ENCODE assay signal across 8 cellular contexts in the genomic region with DNA sequence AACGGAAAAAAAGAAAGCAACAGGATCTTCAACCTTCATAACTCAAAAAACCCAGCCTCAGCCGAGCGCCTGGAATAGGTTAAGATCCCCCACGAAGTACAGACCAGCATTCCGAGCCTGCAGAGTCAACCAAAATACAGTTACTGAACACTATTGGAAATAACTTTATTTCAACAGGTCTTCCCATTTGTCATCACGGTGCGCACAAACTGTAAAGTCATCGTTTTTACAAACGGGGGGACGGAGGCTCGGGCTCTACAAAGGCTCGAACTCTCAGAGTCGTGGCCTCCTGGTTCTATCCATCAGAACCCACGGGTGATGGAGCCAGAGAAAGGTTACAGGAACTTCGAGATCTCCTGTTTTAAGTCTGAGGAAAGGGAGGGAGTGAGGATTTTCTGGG. TPM values are rescaled to one million over a fixed set of nuclear protein-coding genes. Genes with fewer than 3 reads are reported as not detected.
DNase-seq lines count a peak whose midpoint lies in the region; ATAC-seq, FAIRE-seq and TF ChIP-seq lines count a peak whose summit lies in the region.

No MANE protein-coding gene starts in this region.

- POLR2A ChIA-PET in activated naive CD8-positive, alpha-beta T cell treated with anti-CD3 and anti-CD28 coated beads, Interleukin-2, amount 10 ng/mL, durations not matched to agents 7 days and 5 days (lab: Charles Lee): interaction anchor here (0.6 to 2.1 kb wide), 8 partner anchors 22 to 167 kb away, joined by 3 to 7 read pairs (median 4); partner anchors contain the start of genes CRK and INPP5K

- H3K4me3 Mint-ChIP-seq in CD14-positive monocyte (peak overlapping the region; percentile 96 to 97), IgD-negative memory B cell (peak overlapping the region; percentile 98 to 100 (median 100))
- peak overlapping the region; percentile 96 for H3K4me3 Mint-ChIP-seq in activated naive CD8-positive, alpha-beta T cell treated with anti-CD3 and anti-CD28 coated beads, Interleukin-2, amount 10 ng/mL, durations not matched to agents 7 days and 5 days
- peak overlapping the region; percentile 91 for H3K4me3 Mint-ChIP-seq in stimulated activated memory B cell treated with anti-CD40 and anti-IgM and Interleukin-4, amounts not matched to agents 10 μg/mL and 1 μg/mL and 100 μg/mL, for 72 hours

- H3K4me3 ChIP-seq in iPS-20b (ENCODE audit: low read length): peak overlapping the region; percentile 100

- H3K27ac ChIP-seq in iPS-20b (ENCODE audit: low read length): peak overlapping the region; percentile 73

- H3K27ac Mint-ChIP-seq in CD14-positive monocyte: peak overlapping the region; percentile 97 to 99 (median 99)
- H3K27ac Mint-ChIP-seq in IgD-negative memory B cell: peak overlapping the region; percentile 97 to 100 (median 98)
- peak overlapping the region; percentile 95 for H3K27ac Mint-ChIP-seq in activated naive CD8-positive, alpha-beta T cell treated with anti-CD3 and anti-CD28 coated beads, Interleukin-2, amount 10 ng/mL, durations not matched to agents 7 days and 5 days
- H3K27ac Mint-ChIP-seq in stimulated activated memory B cell treated with anti-CD40 and anti-IgM and Interleukin-4, amounts not matched to agents 10 μg/mL and 1 μg/mL and 100 μg/mL, for 72 hours: peak overlapping the region; percentile 98

- intact Hi-C loops in CD14-positive monocyte (cut with micrococcal nuclease): loop anchor here in 1 of 2 donors (5.0 kb wide), 1 partner anchor 37 kb away; no protein-coding TSS in a partner anchor

- H3K27me3 Mint-ChIP-seq in CD14-positive monocyte (ENCODE audit: low read depth in 3 of 3): peaks cover 2 to 9% (median 3%) of the 10 kb centered on the region in 3 donors
- no peaks in the 10 kb centered on the region for H3K27me3 Mint-ChIP-seq in IgD-negative memory B cell
- H3K27me3 Mint-ChIP-seq in activated naive CD8-positive, alpha-beta T cell treated with anti-CD3 and anti-CD28 coated beads, Interleukin-2, amount 10 ng/mL, durations not matched to agents 7 days and 5 days: peaks cover 2% of the 10 kb centered on the region
- H3K27me3 Mint-ChIP-seq in stimulated activated memory B cell treated with anti-CD40 and anti-IgM and Interleukin-4, amounts not matched to agents 10 μg/mL and 1 μg/mL and 100 μg/mL, for 72 hours: no peaks in the 10 kb centered on the region

- ATAC-seq in activated naive CD8-positive, alpha-beta T cell treated with anti-CD3 and anti-CD28 coated beads, Interleukin-2, amount 10 ng/mL, durations not matched to agents 7 days and 5 days (ENCODE audit: low read depth): no peak
- ATAC-seq in stimulated activated memory B cell treated with anti-CD40 and anti-IgM and Interleukin-4, amounts not matched to agents 10 μg/mL and 1 μg/mL and 100 μg/mL, for 72 hours: no peak

- no peak for FAIRE-seq in GM12892 (lab: Jason Lieb, UNC)

- peaks cover 35% of the 10 kb centered on the region for H3K4me1 Mint-ChIP-seq in CD14-positive monocyte
- H3K4me1 Mint-ChIP-seq in IgD-negative memory B cell: peaks cover 30 to 33% (median 32%) of the 10 kb centered on the region in 3 donors
- H3K4me1 Mint-ChIP-seq in activated naive CD8-positive, alpha-beta T cell treated with anti-CD3 and anti-CD28 coated beads, Interleukin-2, amount 10 ng/mL, durations not matched to agents 7 days and 5 days: peaks cover 23% of the 10 kb centered on the region
- peaks cover 46% of the 10 kb centered on the region for H3K4me1 Mint-ChIP-seq in stimulated activated memory B cell treated with anti-CD40 and anti-IgM and Interleukin-4, amounts not matched to agents 10 μg/mL and 1 μg/mL and 100 μg/mL, for 72 hours

- H3K9me3 Mint-ChIP-seq in CD14-positive monocyte (no peaks in the 10 kb centered on the region), IgD-negative memory B cell (peaks cover 0 to 2% (median 0%) of the 10 kb centered on the region in 3 donors)
- no peaks in the 10 kb centered on the region for H3K9me3 Mint-ChIP-seq in activated naive CD8-positive, alpha-beta T cell treated with anti-CD3 and anti-CD28 coated beads, Interleukin-2, amount 10 ng/mL, durations not matched to agents 7 days and 5 days
- H3K9me3 Mint-ChIP-seq in stimulated activated memory B cell treated with anti-CD40 and anti-IgM and Interleukin-4, amounts not matched to agents 10 μg/mL and 1 μg/mL and 100 μg/mL, for 72 hours: no peaks in the 10 kb centered on the region

- no peaks in the 10 kb centered on the region for H3K9me3 ChIP-seq in iPS-20b (ENCODE audit: insufficient read depth, low read depth, low read length)

- no peak for TF ChIP-seq POLR2A in GM12892 (IDR thresholded peaks at IDR 0.05; ENCODE audit: low read depth, low read length)

- peak overlapping the region; percentile 100 for H3K9ac ChIP-seq in iPS-20b (ENCODE audit: low read depth, low read length)

- peaks cover 19% of the 10 kb centered on the region for H3K36me3 ChIP-seq in iPS-20b (ENCODE audit: insufficient read depth, low read depth, low read length)

- H3K27me3 ChIP-seq in iPS-20b (ENCODE audit: insufficient read depth, low read length): no peaks in the 10 kb centered on the region

- no peak for TF ChIP-seq CTCF in CD14-positive monocyte (IDR thresholded peaks at IDR 0.05)

- DNase-seq in CD14-positive monocyte (ENCODE audit: low spot score) (no peak), HPDE6-E6E7 (ENCODE audit: extremely low spot score) (no peak), GM12892 (ENCODE audit: insufficient read length) (no peak), cerebellar nuclear complex (lab: John Stamatoyannopoulos, UW) (no peak)
- no peak for DNase-seq in activated naive CD8-positive, alpha-beta T cell treated with anti-CD3 and anti-CD28 coated beads, Interleukin-2, amount 10 ng/mL, durations not matched to agents 7 days and 5 days

- H3K36me3 Mint-ChIP-seq in CD14-positive monocyte: peaks cover 3 to 18% of the 10 kb centered on the region in 2 donors
- H3K36me3 Mint-ChIP-seq in IgD-negative memory B cell: no peaks in the 10 kb centered on the region
- peaks cover 25% of the 10 kb centered on the region for H3K36me3 Mint-ChIP-seq in activated naive CD8-positive, alpha-beta T cell treated with anti-CD3 and anti-CD28 coated beads, Interleukin-2, amount 10 ng/mL, durations not matched to agents 7 days and 5 days
- H3K36me3 Mint-ChIP-seq in stimulated activated memory B cell treated with anti-CD40 and anti-IgM and Interleukin-4, amounts not matched to agents 10 μg/mL and 1 μg/mL and 100 μg/mL, for 72 hours: peaks cover 24% of the 10 kb centered on the region

- peaks cover 12% of the 10 kb centered on the region; the same call in 1 of the 2 replicates for H3K4me1 ChIP-seq in iPS-20b (ENCODE audit: insufficient read depth, low read length)

RNA-seq across cellular contexts. Expression of gene YWHAE, which starts 1.1 kb away (rescaled TPM):
- polyA plus RNA-seq in CD14-positive monocyte: 100 to 1,000 TPM; 168 to 185 TPM
- polyA plus RNA-seq in IgD-negative memory B cell: 54.4 TPM
- total RNA-seq in activated naive CD8-positive, alpha-beta T cell treated with anti-CD3 and anti-CD28 coated beads, Interleukin-2, amount 10 ng/mL, durations not matched to agents 7 days and 5 days: 100 to 1,000 TPM; 272 to 287 TPM
- 375 TPM for polyA plus RNA-seq in GM12892 (2012; ENCODE audit: missing spikeins)

RNA-seq across cellular contexts. Expression of gene CRK, which starts 57.1 kb away (rescaled TPM):
- 10 to 100 TPM; 22.3 to 28.0 TPM for polyA plus RNA-seq in CD14-positive monocyte
- 28.3 TPM for polyA plus RNA-seq in IgD-negative memory B cell
- total RNA-seq in activated naive CD8-positive, alpha-beta T cell treated with anti-CD3 and anti-CD28 coated beads, Interleukin-2, amount 10 ng/mL, durations not matched to agents 7 days and 5 days: 10 to 100 TPM; 19.5 to 21.9 TPM
- polyA plus RNA-seq in GM12892 (2012; ENCODE audit: missing spikeins): 7.4 TPM
